Comparison of ENCODE assay signal across 12 cellular contexts in genomic region chr6:15401769-15402250, GRCh38.
DNase-seq lines count a peak whose midpoint lies in the region; ATAC-seq, FAIRE-seq and TF ChIP-seq lines count a peak whose summit lies in the region.
"Had no signal": no experiment of that assay in that cellular context is flagged by ENCODE, and none has a peak within 500 bp of the region (broad histone marks: within the 10 kb centered on the region; RNA-seq: fewer than 3 reads in every experiment).

No MANE protein-coding gene starts in this region.

- no peaks in the 10 kb centered on the region for H3K9me3 ChIP-seq in keratinocyte (ENCODE audit: control insufficient read depth, low read depth, low read length)
- H3K9me3 ChIP-seq: uterus had no signal

- intact Hi-C loops in activated T-helper 1 cell treated with anti-CD3 and anti-CD28 coated beads, Interleukin-12 subunit alpha, Interleukin-12 subunit beta, Interleukin-2, Interleukin-4 antibody, amounts not matched to agents 30 ng/mL and 10 ng/mL and 1 ng/mL, durations not matched to agents 14 hours and 24 hours and 36 hours (cut with micrococcal nuclease) = loop anchor here (2.0 to 5.0 kb wide), 2 partner anchors 15 to 40 kb away; no protein-coding TSS in a partner anchor

- peak overlapping the region; percentile 36 for H3K4me3 Mint-ChIP-seq in activated naive CD4-positive, alpha-beta T cell treated with anti-CD3 and anti-CD28 coated beads, Interleukin-2, amount 50 U/mL, for 24 hours
- H3K4me3 Mint-ChIP-seq in activated T-helper 1 cell treated with anti-CD3 and anti-CD28 coated beads, Interleukin-12 subunit alpha, Interleukin-12 subunit beta, Interleukin-2, Interleukin-4 antibody, amounts not matched to agents 30 ng/mL and 10 ng/mL and 1 ng/mL, durations not matched to agents 14 hours and 24 hours and 36 hours = peak overlapping the region; percentile 9

- H3K9me3 Mint-ChIP-seq in activated naive CD4-positive, alpha-beta T cell treated with anti-CD3 and anti-CD28 coated beads, Interleukin-2, amount 50 U/mL, for 24 hours = no peaks in the 10 kb centered on the region
- no peaks in the 10 kb centered on the region for H3K9me3 Mint-ChIP-seq in activated T-helper 1 cell treated with anti-CD3 and anti-CD28 coated beads, Interleukin-12 subunit alpha, Interleukin-12 subunit beta, Interleukin-2, Interleukin-4 antibody, amounts not matched to agents 30 ng/mL and 10 ng/mL and 1 ng/mL, durations not matched to agents 14 hours and 24 hours and 36 hours
- H3K9me3 Mint-ChIP-seq: IgD-negative memory B cell had no signal

- peaks cover 2% of the 10 kb centered on the region for H3K36me3 Mint-ChIP-seq in activated naive CD4-positive, alpha-beta T cell treated with anti-CD3 and anti-CD28 coated beads, Interleukin-2, amount 50 U/mL, for 24 hours
- H3K36me3 Mint-ChIP-seq in activated T-helper 1 cell treated with anti-CD3 and anti-CD28 coated beads, Interleukin-12 subunit alpha, Interleukin-12 subunit beta, Interleukin-2, Interleukin-4 antibody, amounts not matched to agents 30 ng/mL and 10 ng/mL and 1 ng/mL, durations not matched to agents 14 hours and 24 hours and 36 hours (ENCODE audit: low read depth) = peaks cover 9% of the 10 kb centered on the region
- H3K36me3 Mint-ChIP-seq: IgD-negative memory B cell had no signal

- dilution Hi-C loops in keratinocyte (cut with MboI; ENCODE audit: extremely low pct_ligation_motif_present, low sequenced_read_pairs) = no loop called here

- H3K27ac Mint-ChIP-seq in activated naive CD4-positive, alpha-beta T cell treated with anti-CD3 and anti-CD28 coated beads, Interleukin-2, amount 50 U/mL, for 24 hours = no peak overlapping the region
- H3K27ac Mint-ChIP-seq in activated T-helper 1 cell treated with anti-CD3 and anti-CD28 coated beads, Interleukin-12 subunit alpha, Interleukin-12 subunit beta, Interleukin-2, Interleukin-4 antibody, amounts not matched to agents 30 ng/mL and 10 ng/mL and 1 ng/mL, durations not matched to agents 14 hours and 24 hours and 36 hours = peak overlapping the region; percentile 21
- H3K27ac Mint-ChIP-seq: IgD-negative memory B cell had no signal

- ATAC-seq in HG03097 (IDR thresholded peaks at IDR 0.05; ENCODE audit: low FRiP score, unreplicated experiment) (no peak), HG03342 (IDR thresholded peaks at IDR 0.05; ENCODE audit: unreplicated experiment) (no peak)

- no peak overlapping the region for H3K27ac ChIP-seq in keratinocyte (ENCODE audit: control insufficient read depth, insufficient read depth, low read length)
- peak overlapping the region; percentile 86 for H3K27ac ChIP-seq in substantia nigra (ENCODE audit: low read depth, low read length, poor library complexity, severe bottlenecking)

- H3K9me1 ChIP-seq in keratinocyte (ENCODE audit: control insufficient read depth, extremely low read depth, insufficient read depth, low read length) = no peaks in the 10 kb centered on the region

- H3K27me3 Mint-ChIP-seq in activated naive CD4-positive, alpha-beta T cell treated with anti-CD3 and anti-CD28 coated beads, Interleukin-2, amount 50 U/mL, for 24 hours = no peaks in the 10 kb centered on the region
- no peaks in the 10 kb centered on the region for H3K27me3 Mint-ChIP-seq in activated T-helper 1 cell treated with anti-CD3 and anti-CD28 coated beads, Interleukin-12 subunit alpha, Interleukin-12 subunit beta, Interleukin-2, Interleukin-4 antibody, amounts not matched to agents 30 ng/mL and 10 ng/mL and 1 ng/mL, durations not matched to agents 14 hours and 24 hours and 36 hours (ENCODE audit: insufficient read depth)
- H3K27me3 Mint-ChIP-seq: IgD-negative memory B cell had no signal

- H3K4me1 Mint-ChIP-seq in activated naive CD4-positive, alpha-beta T cell treated with anti-CD3 and anti-CD28 coated beads, Interleukin-2, amount 50 U/mL, for 24 hours = peaks cover 84% of the 10 kb centered on the region
- peaks cover 91% of the 10 kb centered on the region for H3K4me1 Mint-ChIP-seq in activated T-helper 1 cell treated with anti-CD3 and anti-CD28 coated beads, Interleukin-12 subunit alpha, Interleukin-12 subunit beta, Interleukin-2, Interleukin-4 antibody, amounts not matched to agents 30 ng/mL and 10 ng/mL and 1 ng/mL, durations not matched to agents 14 hours and 24 hours and 36 hours (ENCODE audit: low read depth)

- TF ChIP-seq CTCF in keratinocyte (optimal IDR thresholded peaks at IDR 0.05 in 1 of 3, IDR thresholded peaks at IDR 0.05 in 1 of 3, conservative IDR thresholded peaks at IDR 0.05 in 1 of 3; ENCODE audit: extremely low read depth in 1 of 3, insufficient read depth in 2 of 3, low read length in 3 of 3) = no peak

- H3K4me1 ChIP-seq in keratinocyte (ENCODE audit: control insufficient read depth, extremely low read depth, insufficient read depth, low read length) = peaks cover 13% of the 10 kb centered on the region
- H3K4me1 ChIP-seq: uterus had no signal

- H2AFZ ChIP-seq in keratinocyte (ENCODE audit: control insufficient read depth, low read length) = no peak overlapping the region

- no peak overlapping the region for H3K4me3 ChIP-seq in keratinocyte (ENCODE audit: control insufficient read depth in 2 of 3, extremely low read depth in 1 of 3, insufficient read depth in 2 of 3, low read depth in 1 of 3, low read length in 3 of 3)
- H3K4me3 ChIP-seq: uterus had no signal

- H3K9ac ChIP-seq in keratinocyte (ENCODE audit: control insufficient read depth, extremely low read depth, insufficient read depth, low read length) = no peak overlapping the region

- no peak for DNase-seq in activated naive CD4-positive, alpha-beta T cell (lab: John Stamatoyannopoulos, UW)
- no peak for DNase-seq in activated T-helper 1 cell treated with anti-CD3 and anti-CD28 coated beads, Interleukin-12 subunit alpha, Interleukin-12 subunit beta, Interleukin-2, Interleukin-4 antibody, amounts not matched to agents 30 ng/mL and 10 ng/mL and 1 ng/mL, durations not matched to agents 14 hours and 24 hours and 36 hours (ENCODE audit: low spot score)
- no peak for DNase-seq in keratinocyte (ENCODE audit: low read depth, low spot score)
- DNase-seq in substantia nigra (lab: John Stamatoyannopoulos, UW) = no peak
- DNase-seq in amniotic stem cell (lab: John Stamatoyannopoulos, UW) = no peak
- DNase-seq: AML-193, NCI-H446 treated with DMSO at 0.1 percent for 48 hours, uterus had no signal

- peaks cover 93% of the 10 kb centered on the region for H3K79me2 ChIP-seq in keratinocyte (ENCODE audit: control insufficient read depth, insufficient read depth, low read length)

- H3K36me3 ChIP-seq in keratinocyte (ENCODE audit: control insufficient read depth in 2 of 2, extremely low read depth in 1 of 2, insufficient read depth in 2 of 2, low read length in 2 of 2) = no peaks in the 10 kb centered on the region
- H3K36me3 ChIP-seq: uterus had no signal

- H3K27me3 ChIP-seq in keratinocyte (ENCODE audit: control insufficient read depth, extremely low read depth, insufficient read depth, low read length) = no peaks in the 10 kb centered on the region
- H3K27me3 ChIP-seq: uterus had no signal

- peaks cover 4% of the 10 kb centered on the region for H4K20me1 ChIP-seq in keratinocyte (ENCODE audit: control insufficient read depth, extremely low read depth, insufficient read depth, low read length)

- FAIRE-seq in keratinocyte (lab: Jason Lieb, UNC) = no peak

- H3K4me2 ChIP-seq in keratinocyte (ENCODE audit: control insufficient read depth, extremely low read depth, insufficient read depth, low read depth, low read length) = peak overlapping the region; percentile 17
